ENCODE assay signal across 8 cellular contexts in genomic region chr12:124359671-124360581, GRCh38.
DNase-seq lines count a peak whose midpoint lies in the region; ATAC-seq and TF ChIP-seq lines count a peak whose summit lies in the region.

No MANE protein-coding gene starts in this region.

- H3K4me1 Mint-ChIP-seq in HFFc6 (ENCODE audit: low read depth), result no peaks in the 10 kb centered on the region
- peaks cover 5 to 14% of the 10 kb centered on the region in 2 donors for H3K4me1 Mint-ChIP-seq in stimulated activated naive B cell treated with anti-CD40 and anti-IgM and Interleukin-4, amounts not matched to agents 10 μg/mL and 1 μg/mL and 100 μg/mL, for 72 hours
- no peaks in the 10 kb centered on the region for H3K4me1 Mint-ChIP-seq in activated CD8-positive, alpha-beta T cell treated with anti-CD3 and anti-CD28 coated beads for 36 hours (ENCODE audit: low read depth)

- H3K27ac Mint-ChIP-seq in HFFc6, result peak overlapping the region; percentile 40; the same call in 1 of the 2 replicates
- H3K27ac Mint-ChIP-seq in stimulated activated naive B cell treated with anti-CD40 and anti-IgM and Interleukin-4, amounts not matched to agents 10 μg/mL and 1 μg/mL and 100 μg/mL, for 72 hours, result peak overlapping the region; percentile 75
- no peak overlapping the region for H3K27ac Mint-ChIP-seq in activated CD8-positive, alpha-beta T cell treated with anti-CD3 and anti-CD28 coated beads for 36 hours

- intact Hi-C loops in activated CD8-positive, alpha-beta T cell treated with anti-CD3 and anti-CD28 coated beads for 36 hours (cut with micrococcal nuclease), result no loop called here

- CTCF ChIA-PET in activated CD8-positive, alpha-beta T cell treated with anti-CD3 and anti-CD28 coated beads for 36 hours (lab: Charles Lee), result no interaction called here

- POLR2A ChIA-PET in activated CD8-positive, alpha-beta T cell treated with anti-CD3 and anti-CD28 coated beads for 36 hours (lab: Charles Lee), result no interaction called here

- H3K4me3 Mint-ChIP-seq in HFFc6, result no peak overlapping the region
- H3K4me3 Mint-ChIP-seq in stimulated activated naive B cell treated with anti-CD40 and anti-IgM and Interleukin-4, amounts not matched to agents 10 μg/mL and 1 μg/mL and 100 μg/mL, for 72 hours, result no peak overlapping the region
- H3K4me3 Mint-ChIP-seq in activated CD8-positive, alpha-beta T cell treated with anti-CD3 and anti-CD28 coated beads for 36 hours, result no peak overlapping the region

- DNase-seq in HFFc6, result no peak
- peak; percentile 33 for DNase-seq in SK-N-DZ (ENCODE audit: low spot score)
- peak; percentile 36 to 41 for DNase-seq in hippocampal formation (lab: John Stamatoyannopoulos, UW)
- DNase-seq in stimulated activated naive B cell treated with anti-CD40 and anti-IgM and Interleukin-4, amounts not matched to agents 10 μg/mL and 1 μg/mL and 100 μg/mL, for 72 hours, result no peak
- DNase-seq in HPDE6-E6E7 (ENCODE audit: extremely low spot score), result no peak
- no peak for DNase-seq in activated CD8-positive, alpha-beta T cell treated with anti-CD3 and anti-CD28 coated beads for 36 hours

- no peak for ATAC-seq in stimulated activated naive B cell treated with anti-CD40 and anti-IgM and Interleukin-4, amounts not matched to agents 10 μg/mL and 1 μg/mL and 100 μg/mL, for 72 hours (replicated peaks)
- no peak for ATAC-seq in activated CD8-positive, alpha-beta T cell treated with anti-CD3 and anti-CD28 coated beads for 36 hours
- ATAC-seq in HG03442 (IDR thresholded peaks at IDR 0.05; ENCODE audit: unreplicated experiment) (no peak), HG03045 (IDR thresholded peaks at IDR 0.05; ENCODE audit: unreplicated experiment) (no peak)

- H3K9me3 Mint-ChIP-seq in HFFc6, result no peaks in the 10 kb centered on the region
- H3K9me3 Mint-ChIP-seq in stimulated activated naive B cell treated with anti-CD40 and anti-IgM and Interleukin-4, amounts not matched to agents 10 μg/mL and 1 μg/mL and 100 μg/mL, for 72 hours, result no peaks in the 10 kb centered on the region
- no peaks in the 10 kb centered on the region for H3K9me3 Mint-ChIP-seq in activated CD8-positive, alpha-beta T cell treated with anti-CD3 and anti-CD28 coated beads for 36 hours

- peaks cover 30% of the 10 kb centered on the region for H3K36me3 Mint-ChIP-seq in HFFc6 (ENCODE audit: low read depth)
- H3K36me3 Mint-ChIP-seq in stimulated activated naive B cell treated with anti-CD40 and anti-IgM and Interleukin-4, amounts not matched to agents 10 μg/mL and 1 μg/mL and 100 μg/mL, for 72 hours, result peaks cover 37 to 63% of the 10 kb centered on the region in 2 donors
- H3K36me3 Mint-ChIP-seq in activated CD8-positive, alpha-beta T cell treated with anti-CD3 and anti-CD28 coated beads for 36 hours (ENCODE audit: low read depth), result peaks cover 18% of the 10 kb centered on the region

- no peak for TF ChIP-seq CTCF in HFFc6 (IDR thresholded peaks at IDR 0.05)
- no peak for TF ChIP-seq CTCF in activated CD8-positive, alpha-beta T cell treated with anti-CD3 and anti-CD28 coated beads for 36 hours (IDR thresholded peaks at IDR 0.05)

- peaks cover 10% of the 10 kb centered on the region for H3K27me3 Mint-ChIP-seq in HFFc6 (ENCODE audit: insufficient read depth)
- no peaks in the 10 kb centered on the region for H3K27me3 Mint-ChIP-seq in stimulated activated naive B cell treated with anti-CD40 and anti-IgM and Interleukin-4, amounts not matched to agents 10 μg/mL and 1 μg/mL and 100 μg/mL, for 72 hours
- H3K27me3 Mint-ChIP-seq in activated CD8-positive, alpha-beta T cell treated with anti-CD3 and anti-CD28 coated beads for 36 hours, result no peaks in the 10 kb centered on the region

Comparison
In these comparisons a context has a peak if more than half of its experiments do, and no peak if none do; other contexts are left out.
1. DNase-seq: peak in SK-N-DZ (single experiment) and hippocampal formation (2 of 2); none in HFFc6 (single experiment), stimulated activated naive B cell treated with anti-CD40 and anti-IgM and Interleukin-4, amounts not matched to agents 10 μg/mL and 1 μg/mL and 100 μg/mL, for 72 hours (single experiment), HPDE6-E6E7 (single experiment) and activated CD8-positive, alpha-beta T cell treated with anti-CD3 and anti-CD28 coated beads for 36 hours (single experiment).